8 cellular contexts compared by ENCODE assay signal in genomic region chr20:8213831-8214587, GRCh38.
DNase-seq lines count a peak whose midpoint lies in the region; ATAC-seq lines count a peak whose summit lies in the region.

No MANE protein-coding gene starts in this region.

- H3K27ac ChIP-seq in CD8-positive, alpha-beta memory T cell (ENCODE audit: low read depth, low read length) = no peak overlapping the region
- H3K27ac ChIP-seq in effector memory CD4-positive, alpha-beta T cell (ENCODE audit: insufficient read depth, low read length, poor library complexity, severe bottlenecking) = peak overlapping the region; percentile 30

- POLR2A ChIA-PET in CD8-positive, alpha-beta memory T cell (lab: Charles Lee) = no interaction called here

- no peaks in the 10 kb centered on the region for H3K36me3 Mint-ChIP-seq in CD8-positive, alpha-beta memory T cell

- H3K36me3 ChIP-seq in CD8-positive, alpha-beta memory T cell (ENCODE audit: insufficient read depth, low read length) = no peaks in the 10 kb centered on the region
- H3K36me3 ChIP-seq in effector memory CD4-positive, alpha-beta T cell (ENCODE audit: control insufficient read depth, insufficient read depth, low read length) = no peaks in the 10 kb centered on the region

- H3K4me3 Mint-ChIP-seq in CD8-positive, alpha-beta memory T cell = peak overlapping the region; percentile 46 to 85 (median 81)

- H3K4me1 Mint-ChIP-seq in CD8-positive, alpha-beta memory T cell = peaks cover 38 to 66% (median 42%) of the 10 kb centered on the region in 3 donors

- H3K4me3 ChIP-seq in CD8-positive, alpha-beta memory T cell (ENCODE audit: low read length) = peak overlapping the region; percentile 7
- H3K4me3 ChIP-seq in effector memory CD4-positive, alpha-beta T cell (ENCODE audit: insufficient read depth, low read depth, low read length, poor library complexity, severe bottlenecking) = peak overlapping the region; percentile 44

- no peaks in the 10 kb centered on the region for H3K27me3 Mint-ChIP-seq in CD8-positive, alpha-beta memory T cell

- H3K4me1 ChIP-seq in CD8-positive, alpha-beta memory T cell (ENCODE audit: insufficient read depth, low read length) = peaks cover 15% of the 10 kb centered on the region
- peaks cover 4% of the 10 kb centered on the region for H3K4me1 ChIP-seq in effector memory CD4-positive, alpha-beta T cell (ENCODE audit: control insufficient read depth, insufficient read depth, low read length, poor library complexity, severe bottlenecking)

- no peaks in the 10 kb centered on the region for H3K9me3 ChIP-seq in CD8-positive, alpha-beta memory T cell (ENCODE audit: low read length)
- H3K9me3 ChIP-seq in effector memory CD4-positive, alpha-beta T cell (ENCODE audit: control insufficient read depth, low read length) = no peaks in the 10 kb centered on the region

- CTCF ChIA-PET in CD8-positive, alpha-beta memory T cell (lab: Charles Lee) = no interaction called here

- DNase-seq in CD8-positive, alpha-beta memory T cell = peak in 2 of 5 donors; percentile 14 to 26
- no peak for DNase-seq in effector memory CD4-positive, alpha-beta T cell
- DNase-seq in NCI-H69 (lab: John Stamatoyannopoulos, UW) (no peak), ureter (ENCODE audit: low spot score) (no peak), SW480 (ENCODE audit: low spot score) (no peak)
- no peak for DNase-seq in activated CD4-positive, CD25-positive, alpha-beta regulatory T cell treated with anti-CD3 and anti-CD28 coated beads, Interleukin-2, amount 50 U/mL, for 72 hours

- ATAC-seq in GM19397 (IDR thresholded peaks at IDR 0.05; ENCODE audit: unreplicated experiment) (peak; percentile 79), HG03196 (IDR thresholded peaks at IDR 0.05; ENCODE audit: unreplicated experiment) (peak; percentile 80)

- peak overlapping the region; percentile 67 to 94 (median 88) for H3K27ac Mint-ChIP-seq in CD8-positive, alpha-beta memory T cell

- H3K9me3 Mint-ChIP-seq in CD8-positive, alpha-beta memory T cell = no peaks in the 10 kb centered on the region

- H3K27me3 ChIP-seq in CD8-positive, alpha-beta memory T cell (ENCODE audit: insufficient read depth, low read length, poor library complexity, severe bottlenecking) = no peaks in the 10 kb centered on the region
- H3K27me3 ChIP-seq in effector memory CD4-positive, alpha-beta T cell (replicated peaks; ENCODE audit: control insufficient read depth, insufficient read depth, low read length, poor library complexity, severe bottlenecking) = no peaks in the 10 kb centered on the region
